Comparison of ENCODE assay signal across 9 cellular contexts in genomic region chr6:35522660-35523658, GRCh38. TPM values are rescaled to one million over a fixed set of nuclear protein-coding genes. Genes with fewer than 3 reads are reported as not detected.
DNase-seq lines count a peak whose midpoint lies in the region; ATAC-seq and TF ChIP-seq lines count a peak whose summit lies in the region.
"Had no signal": no experiment of that assay in that cellular context is flagged by ENCODE, and none has a peak within 500 bp of the region (broad histone marks: within the 10 kb centered on the region; RNA-seq: fewer than 3 reads in every experiment).

No MANE protein-coding gene starts in this region.

- CTCF ChIA-PET in HCT116 (lab: Charles Lee) = interaction anchor here (0.5 to 4.2 kb wide), 29 partner anchors 9 to 837 kb away, joined by 3 to 66 read pairs (median 4); partner anchors contain the start of genes ARMC12, TEAD3 and TULP1
- CTCF ChIA-PET in activated CD4-positive, alpha-beta memory T cell treated with anti-CD3 and anti-CD28 coated beads for 36 hours (lab: Charles Lee) = interaction anchor here (0.5 to 5.9 kb wide), 37 partner anchors 9 to 773 kb away, joined by 3 to 125 read pairs (median 3); partner anchors contain the start of genes ARMC12 and TEAD3

- H3K79me2 ChIP-seq in HCT116 (ENCODE audit: insufficient read depth, low read length) = no peaks in the 10 kb centered on the region

- POLR2A ChIA-PET in HCT116 (lab: Charles Lee) = no interaction called here
- POLR2A ChIA-PET in activated CD4-positive, alpha-beta memory T cell treated with anti-CD3 and anti-CD28 coated beads for 36 hours (lab: Charles Lee) = interaction anchor here (0.5 to 0.7 kb wide), 3 partner anchors 30 to 204 kb away, joined by 3 read pairs; no protein-coding TSS in a partner anchor

- peak; percentile 98 for TF ChIP-seq RAD21 in HCT116 (IDR thresholded peaks at IDR 0.05; ENCODE audit: low read depth)

- H2AFZ ChIP-seq in HCT116 (ENCODE audit: low read depth, low read length, poor library complexity, severe bottlenecking) = peak overlapping the region; percentile 94

- H3K9ac ChIP-seq in HCT116 (ENCODE audit: low read length) = no peak overlapping the region

- no peak for TF ChIP-seq POLR2A in HCT116 (IDR thresholded peaks at IDR 0.05; ENCODE audit: borderline replicate concordance, extremely low read depth, insufficient read depth, insufficient read length)

- peak; percentile 90 to 92 (median 90) for TF ChIP-seq CTCF in HCT116 (IDR thresholded peaks at IDR 0.05 in 2 of 3, conservative IDR thresholded peaks at IDR 0.05 in 1 of 3; ENCODE audit: borderline replicate concordance in 1 of 3, insufficient read depth in 1 of 3, low read depth in 2 of 3, low read length in 2 of 3)

- no peaks in the 10 kb centered on the region for H4K20me1 ChIP-seq in HCT116 (ENCODE audit: insufficient read depth)

- no peak overlapping the region for H3K27ac ChIP-seq in HCT116 (ENCODE audit: low read depth, low read length)

- no peaks in the 10 kb centered on the region for H3K36me3 ChIP-seq in HCT116 (ENCODE audit: control insufficient read depth in 1 of 2, insufficient read depth in 2 of 2, low read length in 2 of 2)

- no peak overlapping the region for H3K27ac Mint-ChIP-seq in activated CD4-positive, alpha-beta memory T cell treated with anti-CD3 and anti-CD28 coated beads for 36 hours

- no peaks in the 10 kb centered on the region for H3K27me3 ChIP-seq in HCT116 (ENCODE audit: insufficient read depth, low read length)

- BruUV-seq in HCT116 (replicated peaks; lab: Mats Ljungman, UMichigan) = no TSS peak

- no peaks in the 10 kb centered on the region for H3K9me3 ChIP-seq in HCT116 (ENCODE audit: control insufficient read depth in 1 of 2, insufficient read depth in 1 of 2, low read depth in 1 of 2, low read length in 2 of 2)

- peak overlapping the region; percentile 67 for H3K4me3 Mint-ChIP-seq in activated CD4-positive, alpha-beta memory T cell treated with anti-CD3 and anti-CD28 coated beads for 36 hours

- no peaks in the 10 kb centered on the region for H3K9me2 ChIP-seq in HCT116 (ENCODE audit: insufficient read depth)

- intact Hi-C loops in HCT116 (cut with micrococcal nuclease) = loop anchor here (1.0 to 10.0 kb wide), 3 partner anchors 214 to 572 kb away; partner anchors contain the start of gene ARMC12
- intact Hi-C loops in activated CD4-positive, alpha-beta memory T cell treated with anti-CD3 and anti-CD28 coated beads for 36 hours (cut with micrococcal nuclease) = loop anchor here (1.0 kb wide), 2 partner anchors 29 to 214 kb away; partner anchors contain the start of gene ARMC12

- 0 out of 4 replicates have a peak overlapping the region, but pooled peaks of 1 of the 2 experiments have one; percentile 2 for H3K4me3 ChIP-seq in HCT116 (replicated peaks in 1 of 2; ENCODE audit: low read depth in 1 of 2, low read length in 2 of 2)

- no peaks in the 10 kb centered on the region for H3K9me3 Mint-ChIP-seq in activated CD4-positive, alpha-beta memory T cell treated with anti-CD3 and anti-CD28 coated beads for 36 hours

- no peaks in the 10 kb centered on the region for H3K27me3 Mint-ChIP-seq in activated CD4-positive, alpha-beta memory T cell treated with anti-CD3 and anti-CD28 coated beads for 36 hours

- H3K36me3 Mint-ChIP-seq in activated CD4-positive, alpha-beta memory T cell treated with anti-CD3 and anti-CD28 coated beads for 36 hours = no peaks in the 10 kb centered on the region

- H3K4me1 ChIP-seq in HCT116 (ENCODE audit: control insufficient read depth in 1 of 2, insufficient read depth in 2 of 2, low read length in 2 of 2) = peaks cover 0 to 17% of the 10 kb centered on the region in 2 experiments; a peak in 3 of 4 replicates

- H3K4me1 Mint-ChIP-seq in activated CD4-positive, alpha-beta memory T cell treated with anti-CD3 and anti-CD28 coated beads for 36 hours (ENCODE audit: low read depth) = peaks cover 8% of the 10 kb centered on the region

- ATAC-seq in HCT116 = peak; percentile 97
- no peak for ATAC-seq in GM18873 (IDR thresholded peaks at IDR 0.05; ENCODE audit: low FRiP score, unreplicated experiment)

- RAD21 ChIA-PET in HCT116 (lab: Charles Lee; ENCODE audit: low non-redundant PET in 1 of 2, low total read pairs in 2 of 2, uncharacterized antibody in 2 of 2, unreplicated experiment in 2 of 2) = interaction anchor here (0.6 to 2.1 kb wide), 10 partner anchors 36 to 269 kb away, joined by 3 to 20 read pairs (median 4); partner anchors contain the start of gene ARMC12 (in 2 of the 2)

- DNase-seq in CD1c-positive myeloid dendritic cell (ENCODE audit: extremely low spot score) (peak; percentile 80), HCT116 (ENCODE audit: low read depth, low spot score) (peak; percentile 39), NCI-H446 (lab: John Stamatoyannopoulos, UW) (peak; percentile 37 to 79), ecto neural progenitor cell (ENCODE audit: low spot score) (peak; percentile 91), medulla oblongata (ENCODE audit: extremely low spot score) (peak; percentile 54)
- peak; percentile 87 for DNase-seq in activated CD4-positive, alpha-beta memory T cell treated with anti-CD3 and anti-CD28 coated beads for 36 hours
- DNase-seq in stimulated activated CD8-positive, alpha-beta memory T cell treated with anti-CD3 and anti-CD28 coated beads, Interleukin-12 subunit alpha, Interleukin-12 subunit beta, amount 100 ng/mL, for 4 hours (ENCODE audit: low read depth) = peak; percentile 53

- H3K4me2 ChIP-seq in HCT116 (ENCODE audit: low read length) = peak overlapping the region; percentile 49

TF ChIP-seq in HCT116, 20 proteins besides CTCF, POLR2A, EP300 and RAD21:
- TF ChIP-seq EZH2 (IDR thresholded peaks at IDR 0.05) (no peak), ELF1 (IDR thresholded peaks at IDR 0.05; ENCODE audit: borderline replicate concordance, low read depth) (no peak), MAX (IDR thresholded peaks at IDR 0.05) (no peak), JUND (IDR thresholded peaks at IDR 0.05) (no peak), TCF7L2 (IDR thresholded peaks at IDR 0.05; ENCODE audit: borderline replicate concordance, extremely low read depth, insufficient read depth, insufficient read length) (no peak)
- TF ChIP-seq, protein P1, sequence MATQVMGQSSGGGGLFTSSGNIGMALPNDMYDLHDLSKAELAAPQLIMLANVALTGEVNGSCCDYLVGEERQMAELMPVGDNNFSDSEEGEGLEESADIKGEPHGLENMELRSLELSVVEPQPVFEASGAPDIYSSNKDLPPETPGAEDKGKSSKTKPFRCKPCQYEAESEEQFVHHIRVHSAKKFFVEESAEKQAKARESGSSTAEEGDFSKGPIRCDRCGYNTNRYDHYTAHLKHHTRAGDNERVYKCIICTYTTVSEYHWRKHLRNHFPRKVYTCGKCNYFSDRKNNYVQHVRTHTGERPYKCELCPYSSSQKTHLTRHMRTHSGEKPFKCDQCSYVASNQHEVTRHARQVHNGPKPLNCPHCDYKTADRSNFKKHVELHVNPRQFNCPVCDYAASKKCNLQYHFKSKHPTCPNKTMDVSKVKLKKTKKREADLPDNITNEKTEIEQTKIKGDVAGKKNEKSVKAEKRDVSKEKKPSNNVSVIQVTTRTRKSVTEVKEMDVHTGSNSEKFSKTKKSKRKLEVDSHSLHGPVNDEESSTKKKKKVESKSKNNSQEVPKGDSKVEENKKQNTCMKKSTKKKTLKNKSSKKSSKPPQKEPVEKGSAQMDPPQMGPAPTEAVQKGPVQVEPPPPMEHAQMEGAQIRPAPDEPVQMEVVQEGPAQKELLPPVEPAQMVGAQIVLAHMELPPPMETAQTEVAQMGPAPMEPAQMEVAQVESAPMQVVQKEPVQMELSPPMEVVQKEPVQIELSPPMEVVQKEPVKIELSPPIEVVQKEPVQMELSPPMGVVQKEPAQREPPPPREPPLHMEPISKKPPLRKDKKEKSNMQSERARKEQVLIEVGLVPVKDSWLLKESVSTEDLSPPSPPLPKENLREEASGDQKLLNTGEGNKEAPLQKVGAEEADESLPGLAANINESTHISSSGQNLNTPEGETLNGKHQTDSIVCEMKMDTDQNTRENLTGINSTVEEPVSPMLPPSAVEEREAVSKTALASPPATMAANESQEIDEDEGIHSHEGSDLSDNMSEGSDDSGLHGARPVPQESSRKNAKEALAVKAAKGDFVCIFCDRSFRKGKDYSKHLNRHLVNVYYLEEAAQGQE (IDR thresholded peaks at IDR 0.05; ENCODE audit: low read depth) = no peak
- TF ChIP-seq, protein P2, sequence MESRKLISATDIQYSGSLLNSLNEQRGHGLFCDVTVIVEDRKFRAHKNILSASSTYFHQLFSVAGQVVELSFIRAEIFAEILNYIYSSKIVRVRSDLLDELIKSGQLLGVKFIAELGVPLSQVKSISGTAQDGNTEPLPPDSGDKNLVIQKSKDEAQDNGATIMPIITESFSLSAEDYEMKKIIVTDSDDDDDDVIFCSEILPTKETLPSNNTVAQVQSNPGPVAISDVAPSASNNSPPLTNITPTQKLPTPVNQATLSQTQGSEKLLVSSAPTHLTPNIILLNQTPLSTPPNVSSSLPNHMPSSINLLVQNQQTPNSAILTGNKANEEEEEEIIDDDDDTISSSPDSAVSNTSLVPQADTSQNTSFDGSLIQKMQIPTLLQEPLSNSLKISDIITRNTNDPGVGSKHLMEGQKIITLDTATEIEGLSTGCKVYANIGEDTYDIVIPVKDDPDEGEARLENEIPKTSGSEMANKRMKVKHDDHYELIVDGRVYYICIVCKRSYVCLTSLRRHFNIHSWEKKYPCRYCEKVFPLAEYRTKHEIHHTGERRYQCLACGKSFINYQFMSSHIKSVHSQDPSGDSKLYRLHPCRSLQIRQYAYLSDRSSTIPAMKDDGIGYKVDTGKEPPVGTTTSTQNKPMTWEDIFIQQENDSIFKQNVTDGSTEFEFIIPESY (IDR thresholded peaks at IDR 0.05; ENCODE audit: extremely low read depth, insufficient replicate concordance, low read length) = no peak
TF ChIP-seq in HCT116: peak in this region for 0.

RNA-seq across cellular contexts. Expression of gene TULP1, which starts 10.3 kb away (rescaled TPM):
- not detected for total RNA-seq in HCT116 (2021; ENCODE audit: unreplicated experiment)
- 0.05 TPM in 1 of 2 replicates, not detected in the other for polyA plus RNA-seq in HCT116 (2012)
- not detected for total RNA-seq in activated CD4-positive, alpha-beta memory T cell treated with anti-CD3 and anti-CD28 coated beads for 36 hours
- total RNA-seq: T-helper 2 cell treated with Interferon-gamma antibody and Interleukin-4, amounts not matched to agents 100 ng/mL and 5 ng/mL, for 36 hours had no signal

RNA-seq across cellular contexts. Expression of gene TEAD3, which starts 26.1 kb away (rescaled TPM):
- 21.8 TPM for total RNA-seq in HCT116 (2021; ENCODE audit: unreplicated experiment)
- polyA plus RNA-seq in HCT116 (2012) = 20.5 and 20.9 TPM in 2 replicates
- 1 to 10 TPM; 1.8 to 2.2 TPM for total RNA-seq in activated CD4-positive, alpha-beta memory T cell treated with anti-CD3 and anti-CD28 coated beads for 36 hours

RNA-seq across cellular contexts. Expression of gene RPL10A, which starts 54.8 kb away (rescaled TPM):
- 1,981 TPM for total RNA-seq in HCT116 (2021; ENCODE audit: unreplicated experiment)
- polyA plus RNA-seq in HCT116 (2012) = 2,739 and 2,996 TPM in 2 replicates
- total RNA-seq in activated CD4-positive, alpha-beta memory T cell treated with anti-CD3 and anti-CD28 coated beads for 36 hours = 1,000 to 10,000 TPM; 2,144 to 2,205 TPM

Comparison
In these comparisons a context has a peak if more than half of its experiments do, and no peak if none do; other contexts are left out.
1. DNase-seq: peak in every context shown above with its lines; median percentile 91 in ecto neural progenitor cell; 87 in activated CD4-positive, alpha-beta memory T cell treated with anti-CD3 and anti-CD28 coated beads for 36 hours; 80 in CD1c-positive myeloid dendritic cell; 58 in NCI-H446; 54 in medulla oblongata; 53 in stimulated activated CD8-positive, alpha-beta memory T cell treated with anti-CD3 and anti-CD28 coated beads, Interleukin-12 subunit alpha, Interleukin-12 subunit beta, amount 100 ng/mL, for 4 hours; 39 in HCT116.